Comparison of ENCODE assay signal across 23 cellular contexts in genomic region chr20:24633521-24633920, GRCh38.
DNase-seq lines count a peak whose midpoint lies in the region; ATAC-seq, FAIRE-seq and TF ChIP-seq lines count a peak whose summit lies in the region.
"Had no signal": no experiment of that assay in that cellular context is flagged by ENCODE, and none has a peak within 500 bp of the region (broad histone marks: within the 10 kb centered on the region; RNA-seq: fewer than 3 reads in every experiment).

No MANE protein-coding gene starts in this region.

- H3K4me3 ChIP-seq in A549 (no peak overlapping the region), H1 (ENCODE audit: extremely low read depth in 1 of 4, insufficient read depth in 2 of 4, low read depth in 3 of 4, low read length in 4 of 4) (no peak overlapping the region), trophoblast cell (ENCODE audit: low read depth, low read length) (no peak overlapping the region)

- H3K79me2 ChIP-seq in H1 (ENCODE audit: control insufficient read depth in 1 of 2, insufficient read depth in 2 of 2, low read length in 2 of 2): no peaks in the 10 kb centered on the region
- H3K79me2 ChIP-seq in trophoblast cell (ENCODE audit: control insufficient read depth, insufficient read depth, low read length, poor library complexity): no peaks in the 10 kb centered on the region

- H2AFZ ChIP-seq in H1 (ENCODE audit: low read length): no peak overlapping the region
- H2AFZ ChIP-seq in trophoblast cell (ENCODE audit: insufficient read depth, low read length, poor library complexity): no peak overlapping the region

- no peaks in the 10 kb centered on the region; the same call in 2 of the 3 replicates for H3K9me3 ChIP-seq in A549
- H3K9me3 ChIP-seq in H1 (ENCODE audit: insufficient read depth in 2 of 2, low read depth in 1 of 2, low read length in 1 of 2): no peaks in the 10 kb centered on the region
- peaks cover 1% of the 10 kb centered on the region for H3K9me3 ChIP-seq in trophoblast cell (ENCODE audit: insufficient read depth, low read depth, low read length)
- H3K9me3 ChIP-seq: BE2C had no signal

- 93% methylated on average over 10 of the region's 10 CpGs for WGBS in A549 (ENCODE audit: missing lambda C conversion rate)
- WGBS in H1 (ENCODE audit: extremely low coverage in 1 of 2, insufficient coverage in 1 of 2, insufficient read length in 1 of 2, insufficient replicate concordance in 2 of 2, low coverage in 1 of 2, low lambda C conversion rate in 2 of 2, missing lambda C conversion rate in 1 of 2), 2 experiments: 93% methylated on average over 10 of the region's 10 CpGs; no CpG with 5 or more reads in 1 of the 2 experiments
- WGBS in trophoblast cell (ENCODE audit: extremely low coverage, insufficient coverage, insufficient read length): no CpG with 5 or more reads among the region's 10 CpGs

- H4K12ac ChIP-seq in trophoblast cell (ENCODE audit: low read depth, low read length): no peak overlapping the region

- no peak overlapping the region for H4K91ac ChIP-seq in H1 (replicated peaks; ENCODE audit: insufficient read length, low read length)
- no peak overlapping the region for H4K91ac ChIP-seq in trophoblast cell (ENCODE audit: low read depth, low read length)

- H3K27me3 ChIP-seq in H1 (replicated peaks in 1 of 4; ENCODE audit: control insufficient read depth in 3 of 4, extremely low read depth in 1 of 4, insufficient read depth in 3 of 4, low read length in 3 of 4) (no peaks in the 10 kb centered on the region), trophoblast cell (ENCODE audit: insufficient read depth, low read length) (no peaks in the 10 kb centered on the region)
- H3K27me3 ChIP-seq: BE2C had no signal

- CTCF ChIA-PET in A549 (lab: Yijun Ruan, JAX) (interaction anchor here (1.0 to 3.1 kb wide), 4 partner anchors 9 to 147 kb away, joined by 3 to 13 read pairs (median 7); no protein-coding TSS in a partner anchor), H1 (lab: Charles Lee; ENCODE audit: partially characterized antibody) (no interaction called here)

- 0 out of 2 replicates have a peak overlapping the region, but pooled peaks have one; percentile 73 for H2BK15ac ChIP-seq in H1 (ENCODE audit: low read length)

- H3K27me3 Mint-ChIP-seq in HFFc6 (ENCODE audit: insufficient read depth) (peaks cover 2% of the 10 kb centered on the region), mesothelial cell of epicardium (ENCODE audit: low read depth) (no peaks in the 10 kb centered on the region)

- TF ChIP-seq RAD21 in A549 (conservative IDR thresholded peaks at IDR 0.05 in 1 of 2, IDR thresholded peaks at IDR 0.05 in 1 of 2) (no peak), H1 (IDR thresholded peaks at IDR 0.05 in 1 of 2, conservative IDR thresholded peaks at IDR 0.05 in 1 of 2; ENCODE audit: low read depth in 2 of 2, low read length in 2 of 2) (no peak)

- no peaks in the 10 kb centered on the region for H3K36me3 Mint-ChIP-seq in HFFc6 (ENCODE audit: low read depth)
- H3K36me3 Mint-ChIP-seq in mesothelial cell of epicardium: no peaks in the 10 kb centered on the region
- H3K36me3 Mint-ChIP-seq: CD14-positive monocyte; CD8-positive, alpha-beta memory T cell had no signal

- no peak overlapping the region for H4K5ac ChIP-seq in H1 (ENCODE audit: insufficient read length, low read depth, low read length)

- TF ChIP-seq POLR2A in A549 (IDR thresholded peaks at IDR 0.05; ENCODE audit: low read length): no peak
- TF ChIP-seq POLR2A in H1 (IDR thresholded peaks at IDR 0.05; ENCODE audit: control extremely low read depth in 1 of 2, low read depth in 2 of 2, low read length in 2 of 2): no peak

- H3K9ac ChIP-seq in H1 (replicated peaks in 1 of 4; ENCODE audit: extremely low read depth in 1 of 4, low read depth in 3 of 4, low read length in 3 of 4): no peak overlapping the region
- H3K9ac ChIP-seq in trophoblast cell (ENCODE audit: low read length): no peak overlapping the region

- no peaks in the 10 kb centered on the region for H3K79me1 ChIP-seq in H1 (ENCODE audit: low read depth, low read length)
- H3K79me1 ChIP-seq in trophoblast cell (ENCODE audit: low read length): no peaks in the 10 kb centered on the region

- no peak overlapping the region for H3K56ac ChIP-seq in H1 (replicated peaks; ENCODE audit: insufficient read length, low read depth, low read length)

- FAIRE-seq in A549 (lab: Jason Lieb, UNC) (no peak), H1 (lab: Jason Lieb, UNC) (no peak)
- FAIRE-seq: A204.1, GM12892, HTR-8/SVneo had no signal

- H3K4ac ChIP-seq in H1 (replicated peaks; ENCODE audit: insufficient read length, low read depth, low read length): no peak overlapping the region
- no peak overlapping the region for H3K4ac ChIP-seq in trophoblast cell (ENCODE audit: low read depth, low read length)

- DNase-seq in A549 (ENCODE audit: low read depth in 1 of 2, low spot score in 1 of 2): no peak
- DNase-seq in HFFc6: no peak
- peak in 1 of 2 experiments; percentile 24 for DNase-seq in H1 (ENCODE audit: low read depth in 1 of 2, low spot score in 2 of 2)
- DNase-seq in trophoblast cell: no peak
- no peak for DNase-seq in stimulated activated CD4-positive, alpha-beta T cell treated with anti-CD3 and anti-CD28 coated beads, Interleukin-2, amount 100 ng/mL, for 48 hours
- no peak for DNase-seq in mesothelial cell of epicardium (ENCODE audit: low spot score in 2 of 2, unreplicated experiment in 2 of 2)
- DNase-seq: BE2C; Calu3; CD8-positive, alpha-beta memory T cell; DMS153; DND-41; H7; KBM-7; MV-4-11; NCI-H1105; NCI-H2029; SHP77 had no signal

- peak overlapping the region; percentile 97 for H3K27ac Mint-ChIP-seq in HFFc6
- H3K27ac Mint-ChIP-seq in mesothelial cell of epicardium: no peak overlapping the region
- H3K27ac Mint-ChIP-seq: CD14-positive monocyte; CD8-positive, alpha-beta memory T cell had no signal

- H2AK5ac ChIP-seq in H1 (ENCODE audit: low read depth, low read length) (no peak overlapping the region), trophoblast cell (ENCODE audit: low read length) (peak overlapping the region; percentile 18)

- H2BK120ac ChIP-seq in H1 (replicated peaks; ENCODE audit: low read depth, low read length): no peak overlapping the region
- no peak overlapping the region for H2BK120ac ChIP-seq in trophoblast cell (ENCODE audit: insufficient read depth, low read length, poor library complexity)

- H3K23me2 ChIP-seq in H1 (ENCODE audit: low read depth, low read length): no peaks in the 10 kb centered on the region

- H3K4me1 Mint-ChIP-seq in HFFc6 (ENCODE audit: low read depth) (peaks cover 31% of the 10 kb centered on the region), mesothelial cell of epicardium (peaks cover 43% of the 10 kb centered on the region)

- H3K23ac ChIP-seq in H1 (ENCODE audit: insufficient read length) (no peak overlapping the region), trophoblast cell (ENCODE audit: low read length) (no peak overlapping the region)

- H2BK12ac ChIP-seq in H1 (ENCODE audit: low read depth, low read length): peak overlapping the region; percentile 35; the same call in 1 of the 2 replicates
- no peak overlapping the region for H2BK12ac ChIP-seq in trophoblast cell (ENCODE audit: low read length)

- no peak overlapping the region for H3K18ac ChIP-seq in H1 (ENCODE audit: extremely low read depth, low read length)
- H3K18ac ChIP-seq in trophoblast cell (ENCODE audit: low read length): no peak overlapping the region

- no peaks in the 10 kb centered on the region for H3K36me3 ChIP-seq in H1 (ENCODE audit: control insufficient read depth in 2 of 4, insufficient read depth in 4 of 4, low read length in 3 of 4)
- H3K36me3 ChIP-seq in trophoblast cell (ENCODE audit: control insufficient read depth in 1 of 2, insufficient read depth in 2 of 2, low read length in 2 of 2): no peaks in the 10 kb centered on the region
- H3K36me3 ChIP-seq: BE2C had no signal

- H3K4me2 ChIP-seq in A549: no peak overlapping the region
- H3K4me2 ChIP-seq in H1 (ENCODE audit: insufficient read depth in 1 of 2, low read depth in 2 of 2, low read length in 2 of 2): no peak overlapping the region
- H3K4me2 ChIP-seq in trophoblast cell (ENCODE audit: low read length): no peak overlapping the region

- H4K8ac ChIP-seq in H1 (ENCODE audit: extremely low read depth, insufficient read depth, low read length): no peak overlapping the region
- no peak overlapping the region for H4K8ac ChIP-seq in trophoblast cell (ENCODE audit: low read depth, low read length)

- H3K4me3 Mint-ChIP-seq in HFFc6: no peak overlapping the region
- no peak overlapping the region for H3K4me3 Mint-ChIP-seq in mesothelial cell of epicardium
- H3K4me3 Mint-ChIP-seq: CD14-positive monocyte; CD8-positive, alpha-beta memory T cell had no signal

- no peaks in the 10 kb centered on the region for H4K20me1 ChIP-seq in H1 (replicated peaks in 1 of 2; ENCODE audit: control insufficient read depth in 1 of 2, insufficient read depth in 2 of 2, low read length in 2 of 2)

- no peaks in the 10 kb centered on the region for H3K9me3 Mint-ChIP-seq in HFFc6
- no peaks in the 10 kb centered on the region for H3K9me3 Mint-ChIP-seq in mesothelial cell of epicardium
- H3K9me3 Mint-ChIP-seq: CD14-positive monocyte; CD8-positive, alpha-beta memory T cell had no signal

- TF ChIP-seq EP300 in A549 (IDR thresholded peaks at IDR 0.05) (no peak), H1 (IDR thresholded peaks at IDR 0.05; ENCODE audit: borderline replicate concordance in 1 of 2, low read depth in 2 of 2, low read length in 2 of 2) (no peak)

- H2BK5ac ChIP-seq in H1 (ENCODE audit: low read depth, low read length) (0 out of 2 replicates have a peak overlapping the region, but pooled peaks have one; percentile 8), trophoblast cell (ENCODE audit: low read depth, low read length, poor library complexity) (no peak overlapping the region)

- TF ChIP-seq CTCF in A549 (IDR thresholded peaks at IDR 0.05) (no peak), HFFc6 (IDR thresholded peaks at IDR 0.05) (no peak), H1 (IDR thresholded peaks at IDR 0.05; ENCODE audit: control extremely low read depth in 1 of 3, insufficient read depth in 1 of 3, low read depth in 1 of 3, low read length in 3 of 3) (no peak), mesothelial cell of epicardium (IDR thresholded peaks at IDR 0.05; ENCODE audit: unreplicated experiment) (no peak)

- no peak overlapping the region for H2BK20ac ChIP-seq in H1 (ENCODE audit: low read length)

- peaks cover 22% of the 10 kb centered on the region for H3K4me1 ChIP-seq in A549
- peaks cover 5 to 14% (median 11%) of the 10 kb centered on the region in 4 experiments for H3K4me1 ChIP-seq in H1 (replicated peaks in 1 of 4; ENCODE audit: control insufficient read depth in 3 of 4, insufficient read depth in 4 of 4, low read length in 3 of 4)
- peaks cover 0 to 5% of the 10 kb centered on the region in 2 experiments for H3K4me1 ChIP-seq in trophoblast cell (ENCODE audit: control insufficient read depth in 1 of 2, insufficient read depth in 2 of 2, low read length in 2 of 2)

- POLR2A ChIA-PET in A549 (lab: Yijun Ruan, JAX): no interaction called here
- POLR2A ChIA-PET in H1 (lab: Charles Lee; ENCODE audit: partially characterized antibody): no interaction called here

- H3K14ac ChIP-seq in H1 (ENCODE audit: insufficient read length): no peak overlapping the region
- no peak overlapping the region for H3K14ac ChIP-seq in trophoblast cell (ENCODE audit: low read length)

- ATAC-seq in A549: no peak
- no peak for ATAC-seq in HG03565 (IDR thresholded peaks at IDR 0.05; ENCODE audit: unreplicated experiment)

- H3K27ac ChIP-seq in A549: peak overlapping the region; percentile 90 to 92
- H3K27ac ChIP-seq in H1 (ENCODE audit: low read depth, low read length): no peak overlapping the region
- H3K27ac ChIP-seq in trophoblast cell (ENCODE audit: low read depth, low read length): no peak overlapping the region
- H3K27ac ChIP-seq: RWPE1 had no signal

Comparison
In these comparisons a context has a peak if more than half of its experiments do, and no peak if none do; other contexts are left out.
1. H3K27ac ChIP-seq: peak in A549 (2 of 2); none in H1 (single experiment) and trophoblast cell (single experiment).